10 cellular contexts compared by ENCODE assay signal in genomic region chr3:148950806-148951205, GRCh38. TPM values are rescaled to one million over a fixed set of nuclear protein-coding genes. Genes with fewer than 3 reads are reported as not detected.
DNase-seq lines count a peak whose midpoint lies in the region; ATAC-seq and TF ChIP-seq lines count a peak whose summit lies in the region.
"Had no signal": no experiment of that assay in that cellular context is flagged by ENCODE, and none has a peak within 500 bp of the region (broad histone marks: within the 10 kb centered on the region; RNA-seq: fewer than 3 reads in every experiment).

No MANE protein-coding gene starts in this region.

- CTCF ChIA-PET in OCI-LY7 (lab: Charles Lee; ENCODE audit: unreplicated experiment) = interaction anchor here (0.6 kb wide), 1 partner anchor 198 kb away, joined by 3 read pairs; no protein-coding TSS in a partner anchor

- H2AFZ ChIP-seq in OCI-LY7 (ENCODE audit: low read length) = 0 out of 2 replicates have a peak overlapping the region, but pooled peaks have one; percentile 2

- no TSS peak for BruUV-seq in OCI-LY7 (replicated peaks; lab: Mats Ljungman, UMichigan)

- H3K79me2 ChIP-seq in OCI-LY7 (ENCODE audit: insufficient read depth, low read depth, low read length) = no peaks in the 10 kb centered on the region

- TF ChIP-seq CTCF in AG10803 (conservative IDR thresholded peaks at IDR 0.05; ENCODE audit: low read length) (peak; percentile 39), OCI-LY7 (conservative IDR thresholded peaks at IDR 0.05; ENCODE audit: low read length) (peak; percentile 73), gastroesophageal sphincter (IDR thresholded peaks at IDR 0.05) (peak in 1 of 4 experiments; percentile 19)

- intact Hi-C loops in OCI-LY7 (cut with micrococcal nuclease; ENCODE audit: unreplicated experiment) = loop anchor here (10.0 kb wide), 1 partner anchor 534 kb away; no protein-coding TSS in a partner anchor

- TF ChIP-seq POLR2A in gastroesophageal sphincter (IDR thresholded peaks at IDR 0.05) = no peak

- H3K4me2 ChIP-seq in OCI-LY7 (ENCODE audit: low read length) = no peak overlapping the region

- POLR2A ChIA-PET in OCI-LY7 (lab: Charles Lee) = interaction anchor here (0.6 to 0.9 kb wide), 3 partner anchors 23 to 207 kb away, joined by 3 read pairs; no protein-coding TSS in a partner anchor

- 40 to 44% methylated on average over 1 of the region's 1 CpG for WGBS in gastroesophageal sphincter (ENCODE audit: low coverage in 1 of 2), 2 donors

- DNase-seq in AG10803 (ENCODE audit: low read depth) = no peak
- peak; percentile 28 for DNase-seq in OCI-LY7 (ENCODE audit: low spot score)
- DNase-seq in SK-N-DZ (ENCODE audit: low spot score) = no peak
- no peak for DNase-seq in NCI-H1048 (lab: John Stamatoyannopoulos, UW)

- no peak overlapping the region for H3K4me3 ChIP-seq in AG10803 (ENCODE audit: low read length)
- H3K4me3 ChIP-seq in OCI-LY7 (ENCODE audit: low read depth, low read length, poor library complexity, severe bottlenecking) = no peak overlapping the region
- H3K4me3 ChIP-seq in gastroesophageal sphincter = no peak overlapping the region
- H3K4me3 ChIP-seq: lung had no signal

- H4K20me1 ChIP-seq in OCI-LY7 (ENCODE audit: insufficient read depth, low read length) = no peaks in the 10 kb centered on the region

- H3K36me3 ChIP-seq in OCI-LY7 (ENCODE audit: insufficient read depth, low read length) (no peaks in the 10 kb centered on the region), gastroesophageal sphincter (no peaks in the 10 kb centered on the region)

- no peaks in the 10 kb centered on the region for H3K27me3 ChIP-seq in gastroesophageal sphincter

- H3K9me3 ChIP-seq in OCI-LY7 (ENCODE audit: low read length) (no peaks in the 10 kb centered on the region), gastroesophageal sphincter (no peaks in the 10 kb centered on the region)

- H3K9me2 ChIP-seq in OCI-LY7 (ENCODE audit: insufficient read depth, low read length) = no peaks in the 10 kb centered on the region

- ATAC-seq in GM21423 (IDR thresholded peaks at IDR 0.05; ENCODE audit: unreplicated experiment) (peak; percentile 55), gastroesophageal sphincter (no peak), HG02763 (IDR thresholded peaks at IDR 0.05; ENCODE audit: unreplicated experiment) (no peak)
- ATAC-seq in activated CD4-positive, CD25-positive, alpha-beta regulatory T cell treated with anti-CD3 and anti-CD28 coated beads, Interleukin-2, amount 50 U/mL, for 24 hours = no peak

- no peaks in the 10 kb centered on the region for H3K4me1 ChIP-seq in OCI-LY7 (ENCODE audit: insufficient read depth, low read length, poor library complexity, severe bottlenecking)
- H3K4me1 ChIP-seq in gastroesophageal sphincter = peaks cover 0 to 21% (median 7%) of the 10 kb centered on the region in 3 donors

- TF ChIP-seq EP300 in gastroesophageal sphincter (IDR thresholded peaks at IDR 0.05) = no peak

- H3K27ac ChIP-seq in OCI-LY7 (ENCODE audit: low read depth, low read length, poor library complexity, severe bottlenecking) (no peak overlapping the region), gastroesophageal sphincter (peak overlapping the region in 3 of 4 donors; percentile 24 to 57 (median 50))
- H3K27ac ChIP-seq: HL-60 had no signal

RNA-seq across cellular contexts. Expression of gene GYG1, which starts 40.5 kb away (rescaled TPM):
- 9.6 and 11.5 TPM in 2 replicates for total RNA-seq in OCI-LY7 (2014; rRNA removed; shearing (Covaris generic))
- 53.6 and 54.5 TPM in 2 replicates for total RNA-seq in OCI-LY7 (2022)
- total RNA-seq in gastroesophageal sphincter = 100 to 1,000 TPM; 117 to 883 (median 126) TPM
- polyA plus RNA-seq in SK-N-DZ (2014; cell fraction: cytosol; rRNA removed) = 18.4 and 33.5 TPM in 2 replicates
- polyA plus RNA-seq in SK-N-DZ (2014; cell fraction: nucleus; rRNA removed) = 10.9 and 19.4 TPM in 2 replicates
